9 cellular contexts compared by ENCODE assay signal in genomic region chr6:42898891-42899361, GRCh38. TPM values are rescaled to one million over a fixed set of nuclear protein-coding genes. Genes with fewer than 3 reads are reported as not detected.
DNase-seq lines count a peak whose midpoint lies in the region; ATAC-seq and TF ChIP-seq lines count a peak whose summit lies in the region.
"Had no signal": no experiment of that assay in that cellular context is flagged by ENCODE, and none has a peak within 500 bp of the region (broad histone marks: within the 10 kb centered on the region; RNA-seq: fewer than 3 reads in every experiment).

No MANE protein-coding gene starts in this region.

- H3K9me3 ChIP-seq in SJCRH30 (replicated peaks) (no peaks in the 10 kb centered on the region), heart left ventricle (no peaks in the 10 kb centered on the region)

- intact Hi-C loops in heart left ventricle (cut with DNase I): loop anchor here in 5 of 10 donors (1.0 to 5.0 kb wide), 2 partner anchors 237 to 238 kb away; no protein-coding TSS in a partner anchor

- H3K36me3 ChIP-seq in SJCRH30: no peaks in the 10 kb centered on the region
- no peaks in the 10 kb centered on the region for H3K36me3 ChIP-seq in heart left ventricle

- H3K4me3 ChIP-seq in SJCRH30: peak overlapping the region; percentile 31
- H3K4me3 ChIP-seq in heart left ventricle: no peak overlapping the region
- no peak overlapping the region for H3K4me3 ChIP-seq in retinal pigment epithelial cell (ENCODE audit: low read length)

- ATAC-seq in heart left ventricle: no peak
- no peak for ATAC-seq in HG03095 (IDR thresholded peaks at IDR 0.05; ENCODE audit: unreplicated experiment)
- ATAC-seq in GM18498 (IDR thresholded peaks at IDR 0.05; ENCODE audit: unreplicated experiment): no peak

- no peak for TF ChIP-seq POLR2A in heart left ventricle (IDR thresholded peaks at IDR 0.05)

- peak; percentile 82 for DNase-seq in DMS53 (lab: John Stamatoyannopoulos, UW)
- DNase-seq in MV-4-11 (lab: John Stamatoyannopoulos, UW): peak; percentile 77
- DNase-seq in SJCRH30: peak; percentile 70 to 87
- DNase-seq in activated gamma-delta T cell treated with anti-CD3 and anti-CD28 coated beads, Interleukin-2, amount 50 U/mL, for 16 hours (ENCODE audit: low read depth): peak; percentile 66
- peak in 4 of 5 donors; percentile 40 to 65 (median 60) for DNase-seq in heart left ventricle
- DNase-seq in retinal pigment epithelial cell (ENCODE audit: low read depth): peak; percentile 22

- TF ChIP-seq CTCF in heart left ventricle (IDR thresholded peaks at IDR 0.05) (peak; percentile 70 to 91 (median 76)), retinal pigment epithelial cell (conservative IDR thresholded peaks at IDR 0.05; ENCODE audit: low read depth, low read length) (peak; percentile 61)

- H3K4me1 ChIP-seq in SJCRH30: peaks cover 13% of the 10 kb centered on the region
- peaks cover 0 to 24% (median 8%) of the 10 kb centered on the region in 12 donors for H3K4me1 ChIP-seq in heart left ventricle

- WGBS in heart left ventricle, 4 donors: 10% methylated on average over 10 of the region's 10 CpGs

- H3K27me3 ChIP-seq in SJCRH30 (no peaks in the 10 kb centered on the region), heart left ventricle (no peaks in the 10 kb centered on the region)

- peak overlapping the region; percentile 59; the same call in 1 of the 2 replicates for H3K27ac ChIP-seq in SJCRH30
- no peak overlapping the region for H3K27ac ChIP-seq in heart left ventricle

RNA-seq across cellular contexts. Expression of gene PTCRA, which starts 16.9 kb away (rescaled TPM):
- not detected in 2 replicates for total RNA-seq in SJCRH30 (2014; rRNA removed; shearing (Covaris generic))
- 1 to 10 TPM in 1 of 9 donors, not detected in 8; 1.7 TPM for total RNA-seq in heart left ventricle
- not detected for polyA plus RNA-seq in heart left ventricle
- total RNA-seq: aorta had no signal
- polyA plus RNA-seq: aorta had no signal

RNA-seq across cellular contexts. Expression of gene RPL7L1, which starts 19.5 kb away (rescaled TPM):
- 140 and 147 TPM in 2 replicates for total RNA-seq in SJCRH30 (2014; rRNA removed; shearing (Covaris generic))
- 10 to 100 TPM; 39.8 to 71.1 (median 49.2) TPM for total RNA-seq in heart left ventricle
- 10 to 100 TPM; 25.8 to 95.7 TPM for polyA plus RNA-seq in heart left ventricle

RNA-seq across cellular contexts. Expression of gene CNPY3, which starts 30.4 kb away (rescaled TPM):
- total RNA-seq in SJCRH30 (2014; rRNA removed; shearing (Covaris generic)): 40.9 and 45.3 TPM in 2 replicates
- 10 to 100 TPM; 14.7 to 44.0 (median 20.6) TPM for total RNA-seq in heart left ventricle
- 10 to 100 TPM; 13.8 to 35.7 TPM for polyA plus RNA-seq in heart left ventricle

Comparison
In these comparisons a context has a peak if more than half of its experiments do, and no peak if none do; other contexts are left out.
1. DNase-seq: peak in every context shown above with its lines; median percentile 82 in DMS53; 78 in SJCRH30; 77 in MV-4-11; 66 in activated gamma-delta T cell treated with anti-CD3 and anti-CD28 coated beads, Interleukin-2, amount 50 U/mL, for 16 hours; 60 in heart left ventricle; 22 in retinal pigment epithelial cell.